Comparison of ENCODE assay signal across 19 cellular contexts in the genomic region with DNA sequence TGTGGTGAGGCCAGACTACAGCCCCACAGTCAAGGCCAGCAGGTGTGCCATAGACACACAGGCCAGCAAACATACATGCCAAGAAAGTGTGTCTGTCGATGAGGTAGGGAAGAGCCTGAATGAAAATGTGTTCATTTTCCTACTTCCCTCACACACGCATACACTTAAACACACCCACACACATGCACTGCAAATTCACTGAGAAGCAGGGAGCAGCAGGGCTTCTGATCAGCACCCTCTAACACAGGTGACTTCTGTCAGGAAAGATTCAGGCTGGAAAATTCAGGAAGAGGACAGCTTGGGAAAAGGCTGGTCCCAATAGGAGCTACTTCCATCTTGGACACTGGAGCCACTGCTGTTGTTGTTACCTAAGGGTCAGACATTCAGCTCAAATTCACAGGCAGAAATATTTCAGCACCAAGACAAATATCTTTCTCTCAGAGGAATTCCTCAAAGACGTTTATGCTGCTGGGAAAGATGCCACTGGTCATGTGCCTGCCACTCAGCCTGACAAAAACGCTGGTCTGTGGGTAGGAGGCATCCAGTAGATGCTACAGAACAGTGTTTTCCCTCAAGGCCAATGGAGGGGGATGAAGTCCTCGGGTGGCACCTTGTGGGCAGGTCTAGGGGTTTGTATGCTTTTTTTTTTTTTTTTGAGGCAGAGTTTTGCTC. TPM values are rescaled to one million over a fixed set of nuclear protein-coding genes. Genes with fewer than 3 reads are reported as not detected.
DNase-seq lines count a peak whose midpoint lies in the region; ATAC-seq lines count a peak whose summit lies in the region.
"Had no signal": no experiment of that assay in that cellular context is flagged by ENCODE, and none has a peak within 500 bp of the region (broad histone marks: within the 10 kb centered on the region; RNA-seq: fewer than 3 reads in every experiment).

No MANE protein-coding gene starts in this region.

- intact Hi-C loops in head of caudate nucleus (cut with DNase I) = no loop called here
- intact Hi-C loops in activated T-helper 2 cell treated with anti-CD3 and anti-CD28 coated beads, Interferon-gamma antibody, Interleukin-2, Interleukin-4, amounts not matched to agents 10 μg/mL and 5 μg/mL and 100 μg/mL, durations not matched to agents 14 hours and 24 hours and 36 hours (cut with micrococcal nuclease) = no loop called here

- peaks cover 13% of the 10 kb centered on the region for H3K27me3 Mint-ChIP-seq in activated T-helper 2 cell treated with anti-CD3 and anti-CD28 coated beads, Interferon-gamma antibody, Interleukin-2, Interleukin-4, amounts not matched to agents 10 μg/mL and 5 μg/mL and 100 μg/mL, durations not matched to agents 14 hours and 24 hours and 36 hours (ENCODE audit: low read depth)

- H3K4me1 Mint-ChIP-seq in activated T-helper 2 cell treated with anti-CD3 and anti-CD28 coated beads, Interferon-gamma antibody, Interleukin-2, Interleukin-4, amounts not matched to agents 10 μg/mL and 5 μg/mL and 100 μg/mL, durations not matched to agents 14 hours and 24 hours and 36 hours (ENCODE audit: low read depth) = no peaks in the 10 kb centered on the region

- no peaks in the 10 kb centered on the region for H3K4me1 ChIP-seq in HAP-1

- no peak overlapping the region for H3K4me3 Mint-ChIP-seq in activated T-helper 2 cell treated with anti-CD3 and anti-CD28 coated beads, Interferon-gamma antibody, Interleukin-2, Interleukin-4, amounts not matched to agents 10 μg/mL and 5 μg/mL and 100 μg/mL, durations not matched to agents 14 hours and 24 hours and 36 hours (ENCODE audit: low read depth)

- H3K27me3 ChIP-seq in HAP-1 (ENCODE audit: low read depth) = no peaks in the 10 kb centered on the region

- no peak overlapping the region for H3K4me3 ChIP-seq in HAP-1

- no peaks in the 10 kb centered on the region for H3K9me3 ChIP-seq in HAP-1

- DNase-seq in A172 (ENCODE audit: low spot score) (peak; percentile 8), GM03348 (ENCODE audit: low spot score) (peak; percentile 16), astrocyte of the hippocampus (ENCODE audit: low read depth, low spot score) (peak; percentile 63), head of caudate nucleus (peak in 28 of 42 donors; percentile 6 to 81 (median 44)), DMS79 treated with DMSO at 0.1 percent for 48 hours (lab: John Stamatoyannopoulos, UW) (no peak), HAP-1 (ENCODE audit: low spot score in 2 of 2) (no peak)
- no peak for DNase-seq in activated naive CD4-positive, alpha-beta T cell treated with anti-CD3 and anti-CD28 coated beads, Interleukin-2, amount 50 U/mL, for 72 hours (ENCODE audit: low spot score in 2 of 2)
- no peak for DNase-seq in activated T-helper 2 cell treated with anti-CD3 and anti-CD28 coated beads, Interferon-gamma antibody, Interleukin-2, Interleukin-4, amounts not matched to agents 10 μg/mL and 5 μg/mL and 100 μg/mL, durations not matched to agents 14 hours and 24 hours and 36 hours (ENCODE audit: low spot score)
- DNase-seq: DND-41, KBM-7, MV-4-11, NCI-H226, NCI-H524, NCI-H82, PC-3, RPMI8226, SHP77 treated with DMSO at 0.1 percent for 48 hours had no signal

- no peaks in the 10 kb centered on the region for H3K36me3 ChIP-seq in HAP-1 (replicated peaks)

- no peaks in the 10 kb centered on the region for H3K36me3 Mint-ChIP-seq in activated naive CD4-positive, alpha-beta T cell treated with anti-CD3 and anti-CD28 coated beads, Interleukin-2, amount 50 U/mL, for 72 hours
- no peaks in the 10 kb centered on the region for H3K36me3 Mint-ChIP-seq in activated T-helper 2 cell treated with anti-CD3 and anti-CD28 coated beads, Interferon-gamma antibody, Interleukin-2, Interleukin-4, amounts not matched to agents 10 μg/mL and 5 μg/mL and 100 μg/mL, durations not matched to agents 14 hours and 24 hours and 36 hours (ENCODE audit: low read depth)

- in situ Hi-C loops in HAP-1 (cut with MboI; ENCODE audit: low sequenced_read_pairs) = no loop called here

- H3K9me3 Mint-ChIP-seq in activated naive CD4-positive, alpha-beta T cell treated with anti-CD3 and anti-CD28 coated beads, Interleukin-2, amount 50 U/mL, for 72 hours = no peaks in the 10 kb centered on the region
- no peaks in the 10 kb centered on the region for H3K9me3 Mint-ChIP-seq in activated T-helper 2 cell treated with anti-CD3 and anti-CD28 coated beads, Interferon-gamma antibody, Interleukin-2, Interleukin-4, amounts not matched to agents 10 μg/mL and 5 μg/mL and 100 μg/mL, durations not matched to agents 14 hours and 24 hours and 36 hours

- ATAC-seq in activated naive CD4-positive, alpha-beta T cell treated with anti-CD3 and anti-CD28 coated beads, Interleukin-2, amount 50 U/mL, for 72 hours = no peak
- ATAC-seq: HCT116, PC-3, SK-N-SH treated with all-trans-retinoic acid at 6 μM for 48 hours had no signal

- H3K27ac Mint-ChIP-seq in activated naive CD4-positive, alpha-beta T cell treated with anti-CD3 and anti-CD28 coated beads, Interleukin-2, amount 50 U/mL, for 72 hours = no peak overlapping the region
- H3K27ac Mint-ChIP-seq in activated T-helper 2 cell treated with anti-CD3 and anti-CD28 coated beads, Interferon-gamma antibody, Interleukin-2, Interleukin-4, amounts not matched to agents 10 μg/mL and 5 μg/mL and 100 μg/mL, durations not matched to agents 14 hours and 24 hours and 36 hours = no peak overlapping the region

RNA-seq across cellular contexts. Expression of a gene that starts 40.9 kb away (rescaled TPM):
- 19.9 and 21.9 TPM in 2 replicates for total RNA-seq in A172 (2014; rRNA removed; shearing (Covaris generic))
- total RNA-seq in activated naive CD4-positive, alpha-beta T cell treated with anti-CD3 and anti-CD28 coated beads, Interleukin-2, amount 50 U/mL, for 72 hours = 10 to 100 TPM; 23.4 to 27.4 TPM
- 32.8 and 37.5 TPM in 2 replicates for total RNA-seq in activated T-helper 2 cell treated with anti-CD3 and anti-CD28 coated beads, Interferon-gamma antibody, Interleukin-2, Interleukin-4, amounts not matched to agents 10 μg/mL and 5 μg/mL and 100 μg/mL, durations not matched to agents 14 hours and 24 hours and 36 hours

Comparison
In these comparisons a context has a peak if more than half of its experiments do, and no peak if none do; other contexts are left out.
1. DNase-seq: peak in A172 (single experiment), GM03348 (single experiment), astrocyte of the hippocampus (single experiment) and head of caudate nucleus (28 of 42); none in DMS79 treated with DMSO at 0.1 percent for 48 hours (single experiment), activated naive CD4-positive, alpha-beta T cell treated with anti-CD3 and anti-CD28 coated beads, Interleukin-2, amount 50 U/mL, for 72 hours (0 of 2), activated T-helper 2 cell treated with anti-CD3 and anti-CD28 coated beads, Interferon-gamma antibody, Interleukin-2, Interleukin-4, amounts not matched to agents 10 μg/mL and 5 μg/mL and 100 μg/mL, durations not matched to agents 14 hours and 24 hours and 36 hours (single experiment) and HAP-1 (0 of 2).